Comparison of ENCODE assay signal across 24 cellular contexts in genomic region chr5:17290620-17290974, GRCh38.
A peak's percentile ranks its signal among the peaks of the same experiment; 100 is the strongest.
DNase-seq lines count a peak whose midpoint lies in the region; ATAC-seq, FAIRE-seq and TF ChIP-seq lines count a peak whose summit lies in the region.
"Had no signal": no experiment of that assay in that cellular context is flagged by ENCODE, and none has a peak within 500 bp of the region (broad histone marks: within the 10 kb centered on the region; RNA-seq: fewer than 3 reads in every experiment).

No MANE protein-coding gene starts in this region.

- H2AFZ ChIP-seq in GM12878 (ENCODE audit: control insufficient read depth, low read depth, low read length) (no peak overlapping the region), smooth muscle cell (ENCODE audit: low read depth) (no peak overlapping the region), PC-3 (ENCODE audit: low read length) (no peak overlapping the region)

- H3K18ac ChIP-seq in mesendoderm (ENCODE audit: low read length) = no peak overlapping the region

- FAIRE-seq in HTR-8/SVneo (lab: Jason Lieb, UNC) (peak; percentile 62), GM12878 (lab: Jason Lieb, UNC) (no peak), RCC 7860 (lab: Jason Lieb, UNC) (no peak)
- FAIRE-seq: A204.1, G401.6 had no signal

- peaks cover 2% of the 10 kb centered on the region; the same call in 1 of the 3 replicates for H3K9me3 ChIP-seq in GM12878 (replicated peaks; ENCODE audit: control insufficient read depth, insufficient read depth, low read length)
- no peaks in the 10 kb centered on the region for H3K9me3 ChIP-seq in smooth muscle cell (replicated peaks; ENCODE audit: low read depth)
- no peaks in the 10 kb centered on the region for H3K9me3 ChIP-seq in PC-3 (ENCODE audit: low read length)
- H3K9me3 ChIP-seq: HAP-1, SK-N-SH had no signal

- H3K36me3 ChIP-seq in GM12878 (ENCODE audit: control insufficient read depth in 2 of 2, insufficient read depth in 2 of 2, low read length in 1 of 2) (no peaks in the 10 kb centered on the region), mesendoderm (ENCODE audit: control insufficient read depth, insufficient read depth, low read length) (no peaks in the 10 kb centered on the region), smooth muscle cell (ENCODE audit: low read depth) (no peaks in the 10 kb centered on the region), brain microvascular endothelial cell (replicated peaks) (no peaks in the 10 kb centered on the region), PC-3 (ENCODE audit: low read depth, low read length) (peaks cover 9% of the 10 kb centered on the region; the same call in 1 of the 2 replicates)
- H3K36me3 ChIP-seq: HAP-1 had no signal

- intact Hi-C loops in GM12878 (cut with micrococcal nuclease; ENCODE audit: unreplicated experiment) = no loop called here
- intact Hi-C loops in PC-3 (cut with micrococcal nuclease) = no loop called here

- H3K79me1 ChIP-seq in mesendoderm (ENCODE audit: low read length) = no peaks in the 10 kb centered on the region

- BruUV-seq in GM12878 (replicated peaks; lab: Mats Ljungman, UMichigan) = no TSS peak
- BruUV-seq in PC-3 (replicated peaks; lab: Mats Ljungman, UMichigan) = no TSS peak

- no peaks in the 10 kb centered on the region for H3F3A ChIP-seq in smooth muscle cell (ENCODE audit: low read depth)
- no peaks in the 10 kb centered on the region for H3F3A ChIP-seq in PC-3 (ENCODE audit: low read length, unreplicated experiment)

- no peak overlapping the region for H2AK5ac ChIP-seq in mesendoderm (ENCODE audit: low read length)

- H3K27me3 ChIP-seq in GM12878 (replicated peaks in 1 of 2; ENCODE audit: control insufficient read depth in 2 of 2, insufficient read depth in 2 of 2, low read length in 1 of 2) = no peaks in the 10 kb centered on the region
- no peaks in the 10 kb centered on the region for H3K27me3 ChIP-seq in mesendoderm (ENCODE audit: insufficient read depth, low read length, poor library complexity)
- no peaks in the 10 kb centered on the region for H3K27me3 ChIP-seq in smooth muscle cell (ENCODE audit: low read depth)
- H3K27me3 ChIP-seq in brain microvascular endothelial cell (replicated peaks) = no peaks in the 10 kb centered on the region
- H3K27me3 ChIP-seq in PC-3 (ENCODE audit: low read length) = no peaks in the 10 kb centered on the region

- H3K9ac ChIP-seq in GM12878 (ENCODE audit: control insufficient read depth, insufficient read depth, low read length) (no peak overlapping the region), mesendoderm (ENCODE audit: low read length) (no peak overlapping the region), smooth muscle cell (ENCODE audit: low read depth) (no peak overlapping the region), PC-3 (ENCODE audit: low read length) (no peak overlapping the region)
- H3K9ac ChIP-seq: KMS-11, SK-N-SH had no signal

- H4K20me1 ChIP-seq in GM12878 (ENCODE audit: control insufficient read depth, insufficient read depth) = no peaks in the 10 kb centered on the region
- no peaks in the 10 kb centered on the region for H4K20me1 ChIP-seq in smooth muscle cell (ENCODE audit: low read depth)
- H4K20me1 ChIP-seq in PC-3 (ENCODE audit: low read length) = no peaks in the 10 kb centered on the region

- SMC1A ChIA-PET in GM12878 (lab: Charles Lee; ENCODE audit: uncharacterized antibody, unreplicated experiment) = interaction anchor here (0.6 kb wide), 1 partner anchor 12 kb away, joined by 3 read pairs; no protein-coding TSS in a partner anchor

- no peak overlapping the region for H4K8ac ChIP-seq in mesendoderm (ENCODE audit: low read depth, low read length)

- no peak overlapping the region for H3K4ac ChIP-seq in mesendoderm (ENCODE audit: low read depth, low read length)

- POLR2A ChIA-PET in GM12878 (lab: Charles Lee) (no interaction called here), PC-3 (lab: Charles Lee; ENCODE audit: unreplicated experiment) (no interaction called here)

- H3K4me3 ChIP-seq in GM12878 = no peak overlapping the region
- H3K4me3 ChIP-seq in mesendoderm (ENCODE audit: low read length) = no peak overlapping the region
- no peak overlapping the region for H3K4me3 ChIP-seq in smooth muscle cell
- H3K4me3 ChIP-seq in brain microvascular endothelial cell (ENCODE audit: low read depth, low read length) = no peak overlapping the region
- no peak overlapping the region for H3K4me3 ChIP-seq in PC-3 (ENCODE audit: low read length)
- H3K4me3 ChIP-seq: HAP-1 had no signal

- no peak for TF ChIP-seq POLR2A in GM12878 (IDR thresholded peaks at IDR 0.05; ENCODE audit: low read depth, low read length)

- H3K4me2 ChIP-seq in GM12878 (ENCODE audit: control insufficient read depth, insufficient read depth) (no peak overlapping the region), mesendoderm (ENCODE audit: low read length) (no peak overlapping the region), smooth muscle cell (peak overlapping the region; percentile 1), PC-3 (ENCODE audit: low read length) (no peak overlapping the region)
- H3K4me2 ChIP-seq: KMS-11, SK-N-SH had no signal

- H2BK5ac ChIP-seq in mesendoderm (ENCODE audit: low read length) = no peak overlapping the region

- H3K4me1 ChIP-seq in GM12878 (ENCODE audit: control insufficient read depth, insufficient read depth, low read length) (no peaks in the 10 kb centered on the region), mesendoderm (ENCODE audit: control insufficient read depth, low read depth, low read length) (no peaks in the 10 kb centered on the region), smooth muscle cell (ENCODE audit: low read depth) (no peaks in the 10 kb centered on the region), PC-3 (ENCODE audit: insufficient read depth, low read length) (no peaks in the 10 kb centered on the region)
- H3K4me1 ChIP-seq: HAP-1 had no signal

- no peak overlapping the region for H3K56ac ChIP-seq in mesendoderm (ENCODE audit: low read length)

- in situ Hi-C loops in GM12878 (cut with MboI) (no loop called here), brain microvascular endothelial cell (cut with HindIII; ENCODE audit: low pct_ligation_motif_present, low sequenced_read_pairs) (no loop called here)

- H3K23ac ChIP-seq in mesendoderm (ENCODE audit: low read length) = peak overlapping the region; percentile 73

- RAD21 ChIA-PET in GM12878 (lab: Charles Lee; ENCODE audit: unreplicated experiment) = no interaction called here

- CTCF ChIA-PET in GM12878 (lab: Yijun Ruan, JAX) (no interaction called here), PC-3 (lab: Charles Lee) (no interaction called here)

- H4K5ac ChIP-seq in mesendoderm (ENCODE audit: low read length) = no peak overlapping the region

- ATAC-seq in GM12878 (no peak), PC-3 (no peak)

- H2BK15ac ChIP-seq in mesendoderm (replicated peaks; ENCODE audit: low read depth) = no peak overlapping the region

- TF ChIP-seq EP300 in GM12878 (IDR thresholded peaks at IDR 0.05; ENCODE audit: borderline replicate concordance in 1 of 2, control insufficient read depth in 1 of 2, low read depth in 2 of 2, low read length in 2 of 2) = no peak

- H3K27ac ChIP-seq in GM12878 (ENCODE audit: control insufficient read depth, insufficient read depth) = no peak overlapping the region
- H3K27ac ChIP-seq in mesendoderm (ENCODE audit: low read depth, low read length) = no peak overlapping the region
- no peak overlapping the region for H3K27ac ChIP-seq in smooth muscle cell (ENCODE audit: low read depth)
- no peak overlapping the region for H3K27ac ChIP-seq in brain microvascular endothelial cell
- no peak overlapping the region for H3K27ac ChIP-seq in PC-3 (ENCODE audit: low read length)
- H3K27ac ChIP-seq: KMS-11 had no signal

- no peak overlapping the region for H2BK120ac ChIP-seq in mesendoderm (ENCODE audit: low read depth, low read length)

- 47% methylated on average over 8 of the region's 8 CpGs for WGBS in GM12878 (ENCODE audit: insufficient coverage, insufficient replicate concordance, low lambda C conversion rate, missing lambda C conversion rate)
- no CpG with 5 or more reads among the region's 8 CpGs for WGBS in mesendoderm (ENCODE audit: extremely low coverage, insufficient coverage, low lambda C conversion rate)
- 82% methylated on average over 8 of the region's 8 CpGs for WGBS in smooth muscle cell (ENCODE audit: low lambda C conversion rate)

- H3K9me2 ChIP-seq in PC-3 (replicated peaks; ENCODE audit: low read length) = no peaks in the 10 kb centered on the region
- H3K9me2 ChIP-seq: SK-N-SH had no signal

- TF ChIP-seq RAD21 in GM12878 (IDR thresholded peaks at IDR 0.05; ENCODE audit: insufficient read depth, low read depth, low read length) = no peak

- DNase-seq in HTR-8/SVneo (ENCODE audit: insufficient read length, low spot score) = no peak
- DNase-seq in GM12878 (ENCODE audit: low read depth, low spot score) = no peak
- DNase-seq in mesendoderm = no peak
- DNase-seq in smooth muscle cell (lab: John Stamatoyannopoulos, UW; ENCODE audit: unreplicated experiment) = no peak
- DNase-seq in RCC 7860 (ENCODE audit: low spot score) = no peak
- no peak for DNase-seq in brain microvascular endothelial cell
- DNase-seq in NCI-H524 (lab: John Stamatoyannopoulos, UW) = no peak
- no peak for DNase-seq in PC-3
- DNase-seq: C1 segment of cervical spinal cord; CD4-positive, alpha-beta memory T cell; COR-L47; GOT3; HFFc6; NCI-H1048; NCI-H1417; NCI-H1694; NCI-H2029 treated with DMSO at 0.1 percent for 48 hours; NCI-H446 treated with DMSO at 0.1 percent for 48 hours; NCI-H526 treated with DMSO at 0.1 percent for 48 hours; SK-N-SH had no signal

- H3K79me2 ChIP-seq in GM12878 (ENCODE audit: control insufficient read depth, insufficient read depth, low read length) (no peaks in the 10 kb centered on the region), mesendoderm (ENCODE audit: control insufficient read depth, insufficient read depth, low read length) (no peaks in the 10 kb centered on the region), smooth muscle cell (ENCODE audit: low read depth) (no peaks in the 10 kb centered on the region), PC-3 (ENCODE audit: low read length) (no peaks in the 10 kb centered on the region)

- TF ChIP-seq CTCF in GM12878 (IDR thresholded peaks at IDR 0.05 in 2 of 3, conservative IDR thresholded peaks at IDR 0.05 in 1 of 3; ENCODE audit: control insufficient read depth in 2 of 3, extremely low read depth in 1 of 3, insufficient read depth in 1 of 3, low read depth in 3 of 3, low read length in 3 of 3) = no peak
- TF ChIP-seq CTCF in smooth muscle cell (IDR thresholded peaks at IDR 0.05; ENCODE audit: borderline replicate concordance, insufficient read depth, poor library complexity, severe bottlenecking) = no peak
- TF ChIP-seq CTCF in brain microvascular endothelial cell (IDR thresholded peaks at IDR 0.05; ENCODE audit: low read depth, low read length, missing control alignments) = no peak
- no peak for TF ChIP-seq CTCF in PC-3 (conservative IDR thresholded peaks at IDR 0.05; ENCODE audit: low read depth, low read length)

TF ChIP-seq in GM12878, 131 proteins besides CTCF, POLR2A, EP300 and RAD21 (continues in another document):
- TF ChIP-seq NRF1 (conservative IDR thresholded peaks at IDR 0.05; ENCODE audit: low read depth, low read length) = no peak
